8 cellular contexts compared by ENCODE assay signal in the genomic region with DNA sequence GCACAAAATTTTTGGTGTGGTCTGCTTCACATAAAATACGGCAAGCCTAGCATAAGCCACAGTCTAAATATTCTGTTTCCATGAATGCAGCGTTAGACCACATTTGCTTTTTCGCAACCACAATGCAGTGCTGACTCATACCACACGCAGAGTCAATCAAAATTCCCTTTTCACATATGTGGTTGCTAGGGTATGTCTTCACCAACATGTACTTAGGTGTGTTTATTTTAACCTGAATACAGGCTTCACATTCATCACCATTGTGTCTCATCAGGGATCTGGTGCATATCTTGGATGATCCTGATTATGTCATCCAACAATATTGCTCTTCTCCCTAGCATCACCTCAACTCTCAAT.
A peak's percentile ranks its signal among the peaks of the same experiment; 100 is the strongest.
DNase-seq lines count a peak whose midpoint lies in the region; ATAC-seq and TF ChIP-seq lines count a peak whose summit lies in the region.

No MANE protein-coding gene starts in this region.

- DNase-seq in NCI-H2107 treated with DMSO at 0.1 percent for 48 hours (lab: John Stamatoyannopoulos, UW; ENCODE audit: unreplicated experiment) (peak; percentile 97), GM10266 (ENCODE audit: extremely low spot score) (no peak), vagina (ENCODE audit: extremely low spot score in 2 of 2) (no peak)
- peak; percentile 50 for DNase-seq in activated naive CD8-positive, alpha-beta T cell treated with anti-CD3 and anti-CD28 coated beads, Interleukin-2, amount 50 U/mL, for 24 hours
- peak; percentile 20 for DNase-seq in stimulated activated CD8-positive, alpha-beta memory T cell treated with anti-CD3 and anti-CD28 coated beads, Interleukin-12 subunit alpha, Interleukin-12 subunit beta, amount 100 ng/mL, for 1 hour (ENCODE audit: low read depth)
- DNase-seq in effector CD4-positive, alpha-beta T cell: no peak

- no peak overlapping the region for H3K4me3 ChIP-seq in vagina

- no peaks in the 10 kb centered on the region for H3K36me3 Mint-ChIP-seq in activated naive CD8-positive, alpha-beta T cell treated with anti-CD3 and anti-CD28 coated beads, Interleukin-2, amount 50 U/mL, for 24 hours (ENCODE audit: low read depth)

- H3K27me3 ChIP-seq in vagina: no peaks in the 10 kb centered on the region

- no peak overlapping the region for H3K27ac ChIP-seq in vagina

- intact Hi-C loops in vagina (cut with DNase I): no loop called here

- ATAC-seq in GM18502 (IDR thresholded peaks at IDR 0.05; ENCODE audit: poor library complexity, unreplicated experiment) (peak; percentile 79), HG02678 (IDR thresholded peaks at IDR 0.05; ENCODE audit: unreplicated experiment) (peak; percentile 51)
- ATAC-seq in activated naive CD8-positive, alpha-beta T cell treated with anti-CD3 and anti-CD28 coated beads, Interleukin-2, amount 50 U/mL, for 24 hours: peak; percentile 92

- no peak for TF ChIP-seq POLR2A in vagina (IDR thresholded peaks at IDR 0.05)

- peaks cover 17% of the 10 kb centered on the region for H3K27me3 Mint-ChIP-seq in activated naive CD8-positive, alpha-beta T cell treated with anti-CD3 and anti-CD28 coated beads, Interleukin-2, amount 50 U/mL, for 24 hours

- peak overlapping the region; percentile 67 for H3K27ac Mint-ChIP-seq in activated naive CD8-positive, alpha-beta T cell treated with anti-CD3 and anti-CD28 coated beads, Interleukin-2, amount 50 U/mL, for 24 hours

- peaks cover 11% of the 10 kb centered on the region for H3K4me1 ChIP-seq in vagina

- peaks cover 33% of the 10 kb centered on the region for H3K4me1 Mint-ChIP-seq in activated naive CD8-positive, alpha-beta T cell treated with anti-CD3 and anti-CD28 coated beads, Interleukin-2, amount 50 U/mL, for 24 hours

- H3K36me3 ChIP-seq in vagina: no peaks in the 10 kb centered on the region

- no peak overlapping the region for H3K4me3 Mint-ChIP-seq in activated naive CD8-positive, alpha-beta T cell treated with anti-CD3 and anti-CD28 coated beads, Interleukin-2, amount 50 U/mL, for 24 hours

- no peaks in the 10 kb centered on the region for H3K9me3 ChIP-seq in vagina

- TF ChIP-seq CTCF in GM10266 (IDR thresholded peaks at IDR 0.05; ENCODE audit: control insufficient read depth, insufficient read depth, low read depth, missing control alignments): no peak
- no peak for TF ChIP-seq CTCF in vagina (IDR thresholded peaks at IDR 0.05)

- no peaks in the 10 kb centered on the region for H3K9me3 Mint-ChIP-seq in activated naive CD8-positive, alpha-beta T cell treated with anti-CD3 and anti-CD28 coated beads, Interleukin-2, amount 50 U/mL, for 24 hours

Comparison
In these comparisons a context has a peak if more than half of its experiments do, and no peak if none do; other contexts are left out.
1. DNase-seq: peak in NCI-H2107 treated with DMSO at 0.1 percent for 48 hours (single experiment), activated naive CD8-positive, alpha-beta T cell treated with anti-CD3 and anti-CD28 coated beads, Interleukin-2, amount 50 U/mL, for 24 hours (single experiment) and stimulated activated CD8-positive, alpha-beta memory T cell treated with anti-CD3 and anti-CD28 coated beads, Interleukin-12 subunit alpha, Interleukin-12 subunit beta, amount 100 ng/mL, for 1 hour (single experiment); none in GM10266 (single experiment), effector CD4-positive, alpha-beta T cell (single experiment) and vagina (0 of 2).
2. Peak in every context shown above with its lines, with median percentiles within 50 percentile points of each other: ATAC-seq.